ENCODE assay signal across 8 cellular contexts in genomic region chr18:3603460-3604259, GRCh38.
DNase-seq lines count a peak whose midpoint lies in the region; TF ChIP-seq lines count a peak whose summit lies in the region.

No MANE protein-coding gene starts in this region.

- intact Hi-C loops in activated CD4-positive, alpha-beta T cell treated with anti-CD3 and anti-CD28 coated beads, Interleukin-2, amount 10 ng/mL, durations not matched to agents 24 days and 14 days (cut with micrococcal nuclease): loop anchor here (1.0 to 10.0 kb wide), 8 partner anchors 8 to 959 kb away; partner anchors contain the start of gene MYL12B
- intact Hi-C loops in activated T-helper 1 cell treated with anti-CD3 and anti-CD28 coated beads, Interleukin-12 subunit alpha, Interleukin-12 subunit beta, Interleukin-2, Interleukin-4 antibody, amounts not matched to agents 30 ng/mL and 10 ng/mL and 1 ng/mL, durations not matched to agents 14 hours and 24 hours and 36 hours (cut with micrococcal nuclease): loop anchor here (1.0 to 2.0 kb wide), 8 partner anchors 8 to 542 kb away; no protein-coding TSS in a partner anchor

- H3K27ac ChIP-seq in WERI-Rb-1: peak overlapping the region; percentile 82
- peak overlapping the region; percentile 98 for H3K27ac ChIP-seq in neural progenitor cell

- H3K9me3 Mint-ChIP-seq in activated CD4-positive, alpha-beta T cell treated with anti-CD3 and anti-CD28 coated beads, Interleukin-2, amount 10 ng/mL, durations not matched to agents 24 days and 14 days: no peaks in the 10 kb centered on the region
- H3K9me3 Mint-ChIP-seq in neural progenitor cell: peaks cover 2% of the 10 kb centered on the region
- H3K9me3 Mint-ChIP-seq in activated T-helper 1 cell treated with anti-CD3 and anti-CD28 coated beads, Interleukin-12 subunit alpha, Interleukin-12 subunit beta, Interleukin-2, Interleukin-4 antibody, amounts not matched to agents 30 ng/mL and 10 ng/mL and 1 ng/mL, durations not matched to agents 14 hours and 24 hours and 36 hours: no peaks in the 10 kb centered on the region

- peak overlapping the region; percentile 18 for H3K9ac ChIP-seq in neural progenitor cell

- H4K20me1 ChIP-seq in neural progenitor cell (ENCODE audit: low read depth): no peaks in the 10 kb centered on the region

- H3K4me1 ChIP-seq in neural progenitor cell: peaks cover 37% of the 10 kb centered on the region

- H3K36me3 ChIP-seq in WERI-Rb-1 (no peaks in the 10 kb centered on the region), neural progenitor cell (no peaks in the 10 kb centered on the region)

- H3F3A ChIP-seq in neural progenitor cell (ENCODE audit: low read depth): peaks cover 60% of the 10 kb centered on the region

- peaks cover 42% of the 10 kb centered on the region for H3K79me2 ChIP-seq in neural progenitor cell (ENCODE audit: low read depth)

- H3K9me3 ChIP-seq in WERI-Rb-1 (ENCODE audit: severe bottlenecking) (no peaks in the 10 kb centered on the region), neural progenitor cell (ENCODE audit: low read depth) (no peaks in the 10 kb centered on the region)

- H3K36me3 Mint-ChIP-seq in activated CD4-positive, alpha-beta T cell treated with anti-CD3 and anti-CD28 coated beads, Interleukin-2, amount 10 ng/mL, durations not matched to agents 24 days and 14 days (ENCODE audit: low read depth): peaks cover 7% of the 10 kb centered on the region
- H3K36me3 Mint-ChIP-seq in neural progenitor cell: peaks cover 11% of the 10 kb centered on the region
- peaks cover 3% of the 10 kb centered on the region for H3K36me3 Mint-ChIP-seq in activated T-helper 1 cell treated with anti-CD3 and anti-CD28 coated beads, Interleukin-12 subunit alpha, Interleukin-12 subunit beta, Interleukin-2, Interleukin-4 antibody, amounts not matched to agents 30 ng/mL and 10 ng/mL and 1 ng/mL, durations not matched to agents 14 hours and 24 hours and 36 hours (ENCODE audit: low read depth)

- TF ChIP-seq CTCF in WERI-Rb-1 (IDR thresholded peaks at IDR 0.05; ENCODE audit: low read depth, low read length) (no peak), neural progenitor cell (IDR thresholded peaks at IDR 0.05) (no peak)

- no peaks in the 10 kb centered on the region for H3K27me3 ChIP-seq in WERI-Rb-1 (ENCODE audit: insufficient read depth, low read depth, severe bottlenecking)
- H3K27me3 ChIP-seq in neural progenitor cell: no peaks in the 10 kb centered on the region

- peak; percentile 74 for DNase-seq in activated CD4-positive, alpha-beta T cell treated with anti-CD3 and anti-CD28 coated beads, Interleukin-2, amount 10 ng/mL, durations not matched to agents 24 days and 14 days
- DNase-seq in activated CD4-positive, alpha-beta T cell treated with anti-CD3 and anti-CD28 coated beads for 1 hour: no peak
- DNase-seq in NCI-H146 treated with DMSO at 0.1 percent for 48 hours (lab: John Stamatoyannopoulos, UW; ENCODE audit: unreplicated experiment) (peak; percentile 36), WERI-Rb-1 (peak; percentile 68), fibroblast of the conjunctiva (ENCODE audit: low read depth) (peak; percentile 99), neural progenitor cell (ENCODE audit: low spot score) (peak; percentile 91), NCI-H774 (lab: John Stamatoyannopoulos, UW) (no peak)
- no peak for DNase-seq in activated T-helper 1 cell treated with anti-CD3 and anti-CD28 coated beads, Interleukin-12 subunit alpha, Interleukin-12 subunit beta, Interleukin-2, Interleukin-4 antibody, amounts not matched to agents 30 ng/mL and 10 ng/mL and 1 ng/mL, durations not matched to agents 14 hours and 24 hours and 36 hours (ENCODE audit: low spot score)

- no peaks in the 10 kb centered on the region for H3K27me3 Mint-ChIP-seq in activated CD4-positive, alpha-beta T cell treated with anti-CD3 and anti-CD28 coated beads, Interleukin-2, amount 10 ng/mL, durations not matched to agents 24 days and 14 days
- H3K27me3 Mint-ChIP-seq in neural progenitor cell (ENCODE audit: insufficient read depth, low read depth): peaks cover 4% of the 10 kb centered on the region
- H3K27me3 Mint-ChIP-seq in activated T-helper 1 cell treated with anti-CD3 and anti-CD28 coated beads, Interleukin-12 subunit alpha, Interleukin-12 subunit beta, Interleukin-2, Interleukin-4 antibody, amounts not matched to agents 30 ng/mL and 10 ng/mL and 1 ng/mL, durations not matched to agents 14 hours and 24 hours and 36 hours (ENCODE audit: insufficient read depth): no peaks in the 10 kb centered on the region

- H3K4me2 ChIP-seq in neural progenitor cell: peak overlapping the region; percentile 75

- no peak overlapping the region for H3K4me3 Mint-ChIP-seq in activated CD4-positive, alpha-beta T cell treated with anti-CD3 and anti-CD28 coated beads, Interleukin-2, amount 10 ng/mL, durations not matched to agents 24 days and 14 days
- H3K4me3 Mint-ChIP-seq in neural progenitor cell: no peak overlapping the region
- no peak overlapping the region for H3K4me3 Mint-ChIP-seq in activated T-helper 1 cell treated with anti-CD3 and anti-CD28 coated beads, Interleukin-12 subunit alpha, Interleukin-12 subunit beta, Interleukin-2, Interleukin-4 antibody, amounts not matched to agents 30 ng/mL and 10 ng/mL and 1 ng/mL, durations not matched to agents 14 hours and 24 hours and 36 hours

- H3K27ac Mint-ChIP-seq in activated CD4-positive, alpha-beta T cell treated with anti-CD3 and anti-CD28 coated beads, Interleukin-2, amount 10 ng/mL, durations not matched to agents 24 days and 14 days: no peak overlapping the region
- H3K27ac Mint-ChIP-seq in neural progenitor cell: no peak overlapping the region
- no peak overlapping the region for H3K27ac Mint-ChIP-seq in activated T-helper 1 cell treated with anti-CD3 and anti-CD28 coated beads, Interleukin-12 subunit alpha, Interleukin-12 subunit beta, Interleukin-2, Interleukin-4 antibody, amounts not matched to agents 30 ng/mL and 10 ng/mL and 1 ng/mL, durations not matched to agents 14 hours and 24 hours and 36 hours

- H3K4me3 ChIP-seq in WERI-Rb-1 (ENCODE audit: low read depth, low read length) (peak overlapping the region; percentile 40), neural progenitor cell (peak overlapping the region; percentile 52)

- no peak overlapping the region for H2AFZ ChIP-seq in neural progenitor cell (replicated peaks)

- H3K4me1 Mint-ChIP-seq in activated CD4-positive, alpha-beta T cell treated with anti-CD3 and anti-CD28 coated beads, Interleukin-2, amount 10 ng/mL, durations not matched to agents 24 days and 14 days: peaks cover 20% of the 10 kb centered on the region
- peaks cover 33% of the 10 kb centered on the region for H3K4me1 Mint-ChIP-seq in neural progenitor cell
- peaks cover 13% of the 10 kb centered on the region for H3K4me1 Mint-ChIP-seq in activated T-helper 1 cell treated with anti-CD3 and anti-CD28 coated beads, Interleukin-12 subunit alpha, Interleukin-12 subunit beta, Interleukin-2, Interleukin-4 antibody, amounts not matched to agents 30 ng/mL and 10 ng/mL and 1 ng/mL, durations not matched to agents 14 hours and 24 hours and 36 hours (ENCODE audit: low read depth)

Comparison
In these comparisons a context has a peak if more than half of its experiments do, and no peak if none do; other contexts are left out.
1. DNase-seq: peak in activated CD4-positive, alpha-beta T cell treated with anti-CD3 and anti-CD28 coated beads, Interleukin-2, amount 10 ng/mL, durations not matched to agents 24 days and 14 days (single experiment), NCI-H146 treated with DMSO at 0.1 percent for 48 hours (single experiment), WERI-Rb-1 (single experiment), fibroblast of the conjunctiva (single experiment) and neural progenitor cell (single experiment); none in activated CD4-positive, alpha-beta T cell treated with anti-CD3 and anti-CD28 coated beads for 1 hour (single experiment), activated T-helper 1 cell treated with anti-CD3 and anti-CD28 coated beads, Interleukin-12 subunit alpha, Interleukin-12 subunit beta, Interleukin-2, Interleukin-4 antibody, amounts not matched to agents 30 ng/mL and 10 ng/mL and 1 ng/mL, durations not matched to agents 14 hours and 24 hours and 36 hours (single experiment) and NCI-H774 (single experiment).